In the genomic region with DNA sequence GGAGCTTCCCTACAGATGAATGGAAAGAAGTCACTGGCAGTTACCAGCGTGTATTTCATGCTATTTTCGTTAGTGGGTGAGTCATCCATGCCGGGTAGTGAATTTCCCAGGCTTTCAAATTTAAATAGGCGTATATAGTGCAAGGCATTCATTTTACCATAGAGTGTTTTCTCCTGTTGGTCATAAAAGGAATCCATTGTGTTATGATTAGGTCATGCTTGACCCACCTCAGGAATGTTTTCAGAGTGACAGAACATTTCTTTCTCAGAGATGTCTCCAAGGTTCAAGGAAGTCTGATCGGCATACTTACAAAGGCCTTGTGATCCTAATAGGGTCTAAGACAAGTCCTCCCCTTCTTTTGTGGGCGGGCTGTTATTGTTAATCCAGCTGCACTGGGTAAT, we compare ENCODE assay signal across 13 cellular contexts.
DNase-seq lines count a peak whose midpoint lies in the region; ATAC-seq and TF ChIP-seq lines count a peak whose summit lies in the region.
"Had no signal": no experiment of that assay in that cellular context is flagged by ENCODE, and none has a peak within 500 bp of the region (broad histone marks: within the 10 kb centered on the region; RNA-seq: fewer than 3 reads in every experiment).

No MANE protein-coding gene starts in this region.

- peaks cover 10% of the 10 kb centered on the region for H3K9me3 ChIP-seq in HAP-1

- H3K4me1 ChIP-seq in HAP-1 = peaks cover 26% of the 10 kb centered on the region

- 0 out of 2 replicates have a peak, but pooled peaks cover 3% of the 10 kb centered on the region for H3K36me3 ChIP-seq in HAP-1 (replicated peaks)

- no peak overlapping the region for H3K27ac ChIP-seq in RWPE1
- H3K27ac ChIP-seq: HL-60 had no signal

- H3K27ac Mint-ChIP-seq in activated CD4-positive, alpha-beta memory T cell treated with anti-CD3 and anti-CD28 coated beads, Interleukin-2, amount 10 ng/mL, durations not matched to agents 7 days and 5 days = no peak overlapping the region
- H3K27ac Mint-ChIP-seq: stimulated activated naive B cell treated with anti-CD40 and anti-IgM and Interleukin-4, amounts not matched to agents 10 μg/mL and 1 μg/mL and 100 μg/mL, for 72 hours had no signal

- ATAC-seq in HG02852 (IDR thresholded peaks at IDR 0.05; ENCODE audit: unreplicated experiment) = no peak
- ATAC-seq: stimulated activated naive B cell treated with anti-CD40 and anti-IgM and Interleukin-4, amounts not matched to agents 10 μg/mL and 1 μg/mL and 100 μg/mL, for 72 hours had no signal

- H3K27me3 Mint-ChIP-seq in activated CD4-positive, alpha-beta memory T cell treated with anti-CD3 and anti-CD28 coated beads, Interleukin-2, amount 10 ng/mL, durations not matched to agents 7 days and 5 days = peaks cover 4% of the 10 kb centered on the region

- TF ChIP-seq CTCF in RWPE1 (conservative IDR thresholded peaks at IDR 0.05; ENCODE audit: low read depth) = no peak

- in situ Hi-C loops in HAP-1 (cut with MboI; ENCODE audit: low sequenced_read_pairs) = no loop called here

- CTCF ChIA-PET in RWPE1 (lab: Yijun Ruan, JAX) = no interaction called here
- CTCF ChIA-PET in activated CD4-positive, alpha-beta memory T cell treated with anti-CD3 and anti-CD28 coated beads, Interleukin-2, amount 10 ng/mL, durations not matched to agents 7 days and 5 days (lab: Charles Lee) = no interaction called here

- peaks cover 7% of the 10 kb centered on the region for H3K9me3 Mint-ChIP-seq in activated CD4-positive, alpha-beta memory T cell treated with anti-CD3 and anti-CD28 coated beads, Interleukin-2, amount 10 ng/mL, durations not matched to agents 7 days and 5 days

- H3K4me3 ChIP-seq in HAP-1 = no peak overlapping the region

- POLR2A ChIA-PET in RWPE1 (lab: Yijun Ruan, JAX; ENCODE audit: low non-redundant PET) = no interaction called here
- POLR2A ChIA-PET in activated CD4-positive, alpha-beta memory T cell treated with anti-CD3 and anti-CD28 coated beads, Interleukin-2, amount 10 ng/mL, durations not matched to agents 7 days and 5 days (lab: Charles Lee) = no interaction called here

- H3K27me3 ChIP-seq in HAP-1 (ENCODE audit: low read depth) = no peaks in the 10 kb centered on the region

- H3K4me1 Mint-ChIP-seq in activated CD4-positive, alpha-beta memory T cell treated with anti-CD3 and anti-CD28 coated beads, Interleukin-2, amount 10 ng/mL, durations not matched to agents 7 days and 5 days = no peaks in the 10 kb centered on the region
- H3K4me1 Mint-ChIP-seq: stimulated activated naive B cell treated with anti-CD40 and anti-IgM and Interleukin-4, amounts not matched to agents 10 μg/mL and 1 μg/mL and 100 μg/mL, for 72 hours had no signal

- H3K36me3 Mint-ChIP-seq in activated CD4-positive, alpha-beta memory T cell treated with anti-CD3 and anti-CD28 coated beads, Interleukin-2, amount 10 ng/mL, durations not matched to agents 7 days and 5 days (ENCODE audit: low read depth) = no peaks in the 10 kb centered on the region
- H3K36me3 Mint-ChIP-seq: stimulated activated naive B cell treated with anti-CD40 and anti-IgM and Interleukin-4, amounts not matched to agents 10 μg/mL and 1 μg/mL and 100 μg/mL, for 72 hours had no signal

- DNase-seq in HAP-1 (ENCODE audit: low spot score in 2 of 2) (peak; percentile 80 to 99), RWPE1 (ENCODE audit: low spot score) (peak; percentile 3), fibroblast of peridontal ligament (ENCODE audit: extremely low read depth) (peak; percentile 74), renal cortical epithelial cell (ENCODE audit: low read depth) (peak; percentile 92), NCI-H2227 treated with DMSO at 0.1 percent for 48 hours (lab: John Stamatoyannopoulos, UW) (no peak), activated T-cell treated with anti-CD3 and anti-CD28 coated beads for 4 hours (no peak)
- no peak for DNase-seq in activated CD4-positive, alpha-beta memory T cell treated with anti-CD3 and anti-CD28 coated beads, Interleukin-2, amount 10 ng/mL, durations not matched to agents 7 days and 5 days
- DNase-seq: activated CD4-positive, alpha-beta T cell treated with anti-CD3 and anti-CD28 coated beads, Interleukin-2, amount 50 U/mL, for 48 hours; DMS 273 treated with DMSO at 0.1 percent for 48 hours; GOT3; stimulated activated naive B cell treated with anti-CD40 and anti-IgM and Interleukin-4, amounts not matched to agents 10 μg/mL and 1 μg/mL and 100 μg/mL, for 72 hours had no signal

- H3K4me3 Mint-ChIP-seq in activated CD4-positive, alpha-beta memory T cell treated with anti-CD3 and anti-CD28 coated beads, Interleukin-2, amount 10 ng/mL, durations not matched to agents 7 days and 5 days = no peak overlapping the region
- H3K4me3 Mint-ChIP-seq: stimulated activated naive B cell treated with anti-CD40 and anti-IgM and Interleukin-4, amounts not matched to agents 10 μg/mL and 1 μg/mL and 100 μg/mL, for 72 hours had no signal

Comparison
In these comparisons a context has a peak if more than half of its experiments do, and no peak if none do; other contexts are left out.
1. DNase-seq: peak in HAP-1 (2 of 2), RWPE1 (single experiment), fibroblast of peridontal ligament (single experiment) and renal cortical epithelial cell (single experiment); none in activated CD4-positive, alpha-beta memory T cell treated with anti-CD3 and anti-CD28 coated beads, Interleukin-2, amount 10 ng/mL, durations not matched to agents 7 days and 5 days (single experiment), NCI-H2227 treated with DMSO at 0.1 percent for 48 hours (single experiment) and activated T-cell treated with anti-CD3 and anti-CD28 coated beads for 4 hours (single experiment).